23 cellular contexts compared by ENCODE assay signal in the genomic region with DNA sequence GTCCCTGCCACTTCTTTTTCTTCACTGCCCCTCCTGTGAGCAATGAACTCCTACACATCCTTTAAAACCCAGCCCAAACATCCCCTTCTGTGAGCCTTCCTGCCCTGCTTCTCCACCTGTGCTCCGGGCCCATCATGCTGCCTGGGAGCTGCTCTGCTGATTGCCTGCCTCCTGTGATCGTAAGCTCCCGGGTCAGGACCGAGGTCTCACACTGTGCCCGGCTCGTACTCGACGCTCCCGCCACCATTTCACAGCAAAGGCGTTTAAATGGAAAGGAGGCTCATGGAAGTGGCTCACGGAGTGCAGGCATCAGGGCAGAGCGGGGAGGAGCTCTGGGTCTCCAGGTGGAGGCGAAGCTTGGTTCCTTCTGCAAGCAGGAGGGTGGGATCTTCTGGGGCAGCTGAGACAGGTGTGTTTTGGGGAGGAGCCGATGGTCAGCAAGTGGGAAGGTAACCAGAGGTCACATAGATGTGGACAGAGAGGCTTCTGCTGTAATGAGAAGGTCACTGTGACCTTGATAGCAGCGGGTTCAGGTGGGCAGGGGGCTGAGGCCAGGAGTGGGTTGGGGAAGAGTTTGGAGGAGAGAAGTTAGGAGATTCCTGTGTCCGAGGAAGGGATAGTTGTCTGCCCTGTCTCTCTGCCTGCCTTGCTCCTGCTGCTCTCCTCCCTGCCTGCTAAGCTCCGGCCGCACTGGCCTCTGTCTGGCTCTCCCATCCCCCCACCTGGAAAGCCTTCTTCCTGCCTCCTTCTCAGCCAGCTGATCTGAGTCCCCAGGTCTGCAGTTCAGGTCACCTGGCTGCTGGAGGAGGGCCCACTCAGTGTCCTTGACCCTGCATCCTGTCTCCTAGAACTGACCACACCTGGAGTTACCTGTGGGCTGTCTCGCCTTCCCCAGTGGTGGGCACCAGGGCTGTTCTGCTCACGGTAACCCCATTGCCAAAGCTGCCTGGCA. TPM values are rescaled to one million over a fixed set of nuclear protein-coding genes. Genes with fewer than 3 reads are reported as not detected.
DNase-seq lines count a peak whose midpoint lies in the region; ATAC-seq and TF ChIP-seq lines count a peak whose summit lies in the region.
"Had no signal": no experiment of that assay in that cellular context is flagged by ENCODE, and none has a peak within 500 bp of the region (broad histone marks: within the 10 kb centered on the region; RNA-seq: fewer than 3 reads in every experiment).

No MANE protein-coding gene starts in this region.

- no peak for TF ChIP-seq POLR2A in stomach (IDR thresholded peaks at IDR 0.05)
- TF ChIP-seq POLR2A in thyroid gland (IDR thresholded peaks at IDR 0.05): no peak

- H3K27ac Mint-ChIP-seq in activated naive CD4-positive, alpha-beta T cell treated with anti-CD3 and anti-CD28 coated beads, Interleukin-2, amount 10 ng/mL, durations not matched to agents 7 days and 5 days: no peak overlapping the region
- H3K27ac Mint-ChIP-seq: T-cell had no signal

- no peak overlapping the region for H3K4me3 Mint-ChIP-seq in activated naive CD4-positive, alpha-beta T cell treated with anti-CD3 and anti-CD28 coated beads, Interleukin-2, amount 10 ng/mL, durations not matched to agents 7 days and 5 days
- H3K4me3 Mint-ChIP-seq: central memory CD8-positive, alpha-beta T cell; T-cell had no signal

- H3K4me1 Mint-ChIP-seq in activated naive CD4-positive, alpha-beta T cell treated with anti-CD3 and anti-CD28 coated beads, Interleukin-2, amount 10 ng/mL, durations not matched to agents 7 days and 5 days: no peaks in the 10 kb centered on the region
- H3K4me1 Mint-ChIP-seq: central memory CD8-positive, alpha-beta T cell; T-cell had no signal

- TF ChIP-seq EP300 in stomach (IDR thresholded peaks at IDR 0.05): no peak

- no peaks in the 10 kb centered on the region for H3K27me3 ChIP-seq in lung (ENCODE audit: control insufficient read depth, insufficient read depth)
- H3K27me3 ChIP-seq in stomach: no peaks in the 10 kb centered on the region
- H3K27me3 ChIP-seq in thyroid gland: no peaks in the 10 kb centered on the region
- H3K27me3 ChIP-seq: upper lobe of right lung had no signal

- peak; percentile 19 for DNase-seq in activated CD8-positive, alpha-beta memory T cell treated with anti-CD3 and anti-CD28 coated beads for 24 hours
- DNase-seq in activated CD8-positive, alpha-beta memory T cell treated with anti-CD3 and anti-CD28 coated beads, Interleukin-2, amount 50 U/mL, for 48 hours: no peak
- DNase-seq in coronary artery (ENCODE audit: low spot score) (peak; percentile 70), lung (ENCODE audit: low spot score) (peak; percentile 24), stomach (peak; percentile 65), SK-N-DZ (ENCODE audit: low spot score) (no peak), thyroid gland (no peak)
- DNase-seq in activated naive CD4-positive, alpha-beta T cell treated with anti-CD3 and anti-CD28 coated beads, Interleukin-2, amount 10 ng/mL, durations not matched to agents 7 days and 5 days: no peak
- DNase-seq: activated CD4-positive, alpha-beta T cell treated with anti-CD3 and anti-CD28 coated beads, Interleukin-2, amount 50 U/mL, for 48 hours; DMS79; NCI-H1092 treated with DMSO at 0.1 percent for 48 hours; NCI-H2171 treated with DMSO at 0.1 percent for 48 hours; RPMI8226; stimulated activated naive CD8-positive, alpha-beta T cell treated with anti-CD3 and anti-CD28 coated beads, Interleukin-15, Interleukin-2, amounts not matched to agents 100 U/mL and 50 U/mL, for 24 hours; T-cell; upper lobe of right lung had no signal

- H3K9me3 Mint-ChIP-seq in activated naive CD4-positive, alpha-beta T cell treated with anti-CD3 and anti-CD28 coated beads, Interleukin-2, amount 10 ng/mL, durations not matched to agents 7 days and 5 days: no peaks in the 10 kb centered on the region
- H3K9me3 Mint-ChIP-seq: central memory CD8-positive, alpha-beta T cell; T-cell had no signal

- no peak for TF ChIP-seq CTCF in coronary artery (IDR thresholded peaks at IDR 0.05)
- no peak for TF ChIP-seq CTCF in lung (IDR thresholded peaks at IDR 0.05; ENCODE audit: control extremely low read depth, extremely low read depth)
- no peak for TF ChIP-seq CTCF in stomach (IDR thresholded peaks at IDR 0.05)
- TF ChIP-seq CTCF in thyroid gland (IDR thresholded peaks at IDR 0.05): no peak

- H3K27ac ChIP-seq in coronary artery: no peak overlapping the region
- H3K27ac ChIP-seq in lung (ENCODE audit: low read depth in 1 of 2, low read length in 1 of 2): no peak overlapping the region
- no peak overlapping the region for H3K27ac ChIP-seq in stomach
- H3K27ac ChIP-seq in thyroid gland: no peak overlapping the region
- H3K27ac ChIP-seq: C4-2B, KMS-11, upper lobe of right lung had no signal

- intact Hi-C loops in stomach (cut with DNase I; ENCODE audit: low total_unique reads): no loop called here
- intact Hi-C loops in thyroid gland (cut with DNase I): no loop called here

- CTCF ChIA-PET in activated naive CD4-positive, alpha-beta T cell treated with anti-CD3 and anti-CD28 coated beads, Interleukin-2, amount 10 ng/mL, durations not matched to agents 7 days and 5 days (lab: Charles Lee): no interaction called here

- H3K4me1 ChIP-seq in lung (ENCODE audit: control insufficient read depth in 2 of 2, insufficient read depth in 2 of 2, low read length in 2 of 2) (no peaks in the 10 kb centered on the region), stomach (peaks cover 0 to 20% (median 19%) of the 10 kb centered on the region in 4 donors), thyroid gland (no peaks in the 10 kb centered on the region)
- H3K4me1 ChIP-seq: HAP-1, upper lobe of right lung had no signal

- no peaks in the 10 kb centered on the region for H3K36me3 ChIP-seq in lung (ENCODE audit: control insufficient read depth in 2 of 2, insufficient read depth in 2 of 2, low read length in 2 of 2)
- H3K36me3 ChIP-seq in stomach: no peaks in the 10 kb centered on the region
- H3K36me3 ChIP-seq in thyroid gland: no peaks in the 10 kb centered on the region
- H3K36me3 ChIP-seq: HAP-1, upper lobe of right lung had no signal

- no peak for ATAC-seq in lung (ENCODE audit: insufficient read depth, low FRiP score)
- ATAC-seq: stimulated activated naive CD8-positive, alpha-beta T cell treated with anti-CD3 and anti-CD28 coated beads, Interleukin-15, Interleukin-2, amounts not matched to agents 100 U/mL and 50 U/mL, for 24 hours; T-cell had no signal

- H3K4me3 ChIP-seq in coronary artery (no peak overlapping the region), lung (no peak overlapping the region), stomach (no peak overlapping the region), thyroid gland (replicated peaks in 1 of 3) (no peak overlapping the region)
- H3K4me3 ChIP-seq: HAP-1 had no signal

- 80 to 88% methylated on average over 20 of the region's 20 CpGs for WGBS in lung, 2 donors
- WGBS in stomach, 5 donors: 83 to 89% (median 88%) methylated on average over 20 of the region's 20 CpGs
- WGBS in thyroid gland, 2 donors: 81% methylated on average over 20 of the region's 20 CpGs

- H3K9me3 ChIP-seq in lung (ENCODE audit: control insufficient read depth in 2 of 2, insufficient read depth in 1 of 2, low read length in 1 of 2) (no peaks in the 10 kb centered on the region), stomach (no peaks in the 10 kb centered on the region), thyroid gland (no peaks in the 10 kb centered on the region)
- H3K9me3 ChIP-seq: HAP-1, upper lobe of right lung had no signal

- peaks cover 40% of the 10 kb centered on the region for H3K27me3 Mint-ChIP-seq in activated naive CD4-positive, alpha-beta T cell treated with anti-CD3 and anti-CD28 coated beads, Interleukin-2, amount 10 ng/mL, durations not matched to agents 7 days and 5 days

- H3K36me3 Mint-ChIP-seq in activated naive CD4-positive, alpha-beta T cell treated with anti-CD3 and anti-CD28 coated beads, Interleukin-2, amount 10 ng/mL, durations not matched to agents 7 days and 5 days: no peaks in the 10 kb centered on the region
- H3K36me3 Mint-ChIP-seq: T-cell had no signal

RNA-seq across cellular contexts. Expression of gene FRMD1, which starts 52.7 kb away (rescaled TPM):
- total RNA-seq in lung (1 to 10 TPM in 1 of 2 donors, under 1 TPM in 1; 0.06 to 1.4 TPM), stomach (10 to 100 TPM in 3 of 5 donors, 1 to 10 TPM in 1, under 1 TPM in 1; 0.43 to 42.9 (median 16.9) TPM), thyroid gland (under 1 TPM in 1 of 4 donors, not detected in 3; 0.13 TPM)
- polyA plus RNA-seq in lung (under 1 TPM; 0.02 to 0.14 TPM), stomach (1 to 10 TPM; 5.0 to 9.8 (median 5.6) TPM)
- not detected in 2 replicates for polyA plus RNA-seq in SK-N-DZ (2014; cell fraction: cytosol; rRNA removed)
- not detected in 2 replicates for polyA plus RNA-seq in SK-N-DZ (2014; cell fraction: nucleus; rRNA removed)
- total RNA-seq: A673, fibroblast of villous mesenchyme, T-cell had no signal
- polyA plus RNA-seq: neural cell had no signal

Comparison
In these comparisons a context has a peak if more than half of its experiments do, and no peak if none do; other contexts are left out.
1. DNase-seq: peak in activated CD8-positive, alpha-beta memory T cell treated with anti-CD3 and anti-CD28 coated beads for 24 hours (single experiment), coronary artery (single experiment), lung (single experiment) and stomach (single experiment); none in activated CD8-positive, alpha-beta memory T cell treated with anti-CD3 and anti-CD28 coated beads, Interleukin-2, amount 50 U/mL, for 48 hours (single experiment), SK-N-DZ (single experiment), thyroid gland (0 of 2) and activated naive CD4-positive, alpha-beta T cell treated with anti-CD3 and anti-CD28 coated beads, Interleukin-2, amount 10 ng/mL, durations not matched to agents 7 days and 5 days (single experiment).